Comparison of ENCODE assay signal across 15 cellular contexts in genomic region chr12:76688001-76688400, GRCh38.
DNase-seq lines count a peak whose midpoint lies in the region; ATAC-seq and TF ChIP-seq lines count a peak whose summit lies in the region.
"Had no signal": no experiment of that assay in that cellular context is flagged by ENCODE, and none has a peak within 500 bp of the region (broad histone marks: within the 10 kb centered on the region; RNA-seq: fewer than 3 reads in every experiment).

No MANE protein-coding gene starts in this region.

- intact Hi-C loops in IMR-90 (cut with micrococcal nuclease) = loop anchor here (5.0 kb wide), 1 partner anchor 324 kb away; no protein-coding TSS in a partner anchor
- intact Hi-C loops in stomach (cut with DNase I; ENCODE audit: low total_unique reads) = no loop called here

- H3K4me3 Mint-ChIP-seq in activated CD4-positive, alpha-beta T cell treated with anti-CD3 and anti-CD28 coated beads, Interleukin-2, amount 10 ng/mL, durations not matched to agents 7 days and 5 days = no peak overlapping the region
- H3K4me3 Mint-ChIP-seq: activated naive CD8-positive, alpha-beta T cell treated with anti-CD3 and anti-CD28 coated beads for 36 hours; memory B cell had no signal

- H3K27me3 Mint-ChIP-seq in activated CD4-positive, alpha-beta T cell treated with anti-CD3 and anti-CD28 coated beads, Interleukin-2, amount 10 ng/mL, durations not matched to agents 7 days and 5 days = no peaks in the 10 kb centered on the region
- H3K27me3 Mint-ChIP-seq: activated naive CD8-positive, alpha-beta T cell treated with anti-CD3 and anti-CD28 coated beads for 36 hours had no signal

- H3K36me3 Mint-ChIP-seq in activated CD4-positive, alpha-beta T cell treated with anti-CD3 and anti-CD28 coated beads, Interleukin-2, amount 10 ng/mL, durations not matched to agents 7 days and 5 days (ENCODE audit: low read depth) = no peaks in the 10 kb centered on the region
- H3K36me3 Mint-ChIP-seq: activated naive CD8-positive, alpha-beta T cell treated with anti-CD3 and anti-CD28 coated beads for 36 hours; memory B cell had no signal

- H3K9me3 Mint-ChIP-seq in activated CD4-positive, alpha-beta T cell treated with anti-CD3 and anti-CD28 coated beads, Interleukin-2, amount 10 ng/mL, durations not matched to agents 7 days and 5 days = no peaks in the 10 kb centered on the region
- H3K9me3 Mint-ChIP-seq: activated naive CD8-positive, alpha-beta T cell treated with anti-CD3 and anti-CD28 coated beads for 36 hours; memory B cell had no signal

- H4K8ac ChIP-seq in IMR-90 (ENCODE audit: low read depth in 2 of 2, low read length in 2 of 2) = peak overlapping the region in 1 of 2 experiments; percentile 59; a peak in 2 of 4 replicates

- peak overlapping the region; percentile 54; the same call in 1 of the 2 replicates for H3K23ac ChIP-seq in IMR-90 (ENCODE audit: low read depth, low read length)

- H3K9me3 ChIP-seq in IMR-90 (ENCODE audit: control insufficient read depth, insufficient read depth, low read length) (no peaks in the 10 kb centered on the region), stomach (no peaks in the 10 kb centered on the region)

- H3K4me2 ChIP-seq in IMR-90 (ENCODE audit: low read depth, low read length) = peak overlapping the region; percentile 65; the same call in 1 of the 2 replicates

- no peak overlapping the region for H2BK15ac ChIP-seq in IMR-90 (ENCODE audit: low read depth, low read length)

- peaks cover 4% of the 10 kb centered on the region for H3K4me1 Mint-ChIP-seq in activated CD4-positive, alpha-beta T cell treated with anti-CD3 and anti-CD28 coated beads, Interleukin-2, amount 10 ng/mL, durations not matched to agents 7 days and 5 days
- H3K4me1 Mint-ChIP-seq: memory B cell had no signal

- CTCF ChIA-PET in IMR-90 (lab: Yijun Ruan, JAX) = interaction anchor here (1.0 kb wide), 1 partner anchor 35 kb away, joined by 3 read pairs; no protein-coding TSS in a partner anchor
- CTCF ChIA-PET in activated CD4-positive, alpha-beta T cell treated with anti-CD3 and anti-CD28 coated beads, Interleukin-2, amount 10 ng/mL, durations not matched to agents 7 days and 5 days (lab: Charles Lee) = interaction anchor here (0.9 to 1.5 kb wide), 2 partner anchors 67 to 323 kb away, joined by 3 to 4 read pairs; no protein-coding TSS in a partner anchor

- TF ChIP-seq RAD21 in IMR-90 (IDR thresholded peaks at IDR 0.05; ENCODE audit: low read length) = no peak

- H3K56ac ChIP-seq in IMR-90 (ENCODE audit: extremely low read depth, insufficient read depth, low read length) = no peak overlapping the region

- H3K27me3 ChIP-seq in ACC112 (ENCODE audit: insufficient read depth, low read length) (no peaks in the 10 kb centered on the region), IMR-90 (ENCODE audit: control insufficient read depth, insufficient read depth, low read length) (no peaks in the 10 kb centered on the region), brain microvascular endothelial cell (replicated peaks) (no peaks in the 10 kb centered on the region), stomach (no peaks in the 10 kb centered on the region)
- H3K27me3 ChIP-seq: foreskin keratinocyte had no signal

- no peak for TF ChIP-seq POLR2A in IMR-90 (IDR thresholded peaks at IDR 0.05; ENCODE audit: low read depth, low read length)
- no peak for TF ChIP-seq POLR2A in stomach (IDR thresholded peaks at IDR 0.05)

- DNase-seq in IMR-90 = peak; percentile 51
- no peak for DNase-seq in brain microvascular endothelial cell
- peak; percentile 67 for DNase-seq in iris pigment epithelial cell (ENCODE audit: low read depth)
- no peak for DNase-seq in activated CD4-positive, alpha-beta T cell treated with anti-CD3 and anti-CD28 coated beads, Interleukin-2, amount 10 ng/mL, durations not matched to agents 7 days and 5 days
- DNase-seq in stomach = no peak
- no peak for DNase-seq in NCI-H1048 (lab: John Stamatoyannopoulos, UW)
- DNase-seq: activated naive CD8-positive, alpha-beta T cell treated with anti-CD3 and anti-CD28 coated beads for 36 hours; DMS 273 treated with DMSO at 0.1 percent for 48 hours; foreskin keratinocyte; MM.1S; posterior cingulate gyrus had no signal

- H3K4ac ChIP-seq in IMR-90 (ENCODE audit: low read depth, low read length) = peak overlapping the region; percentile 18; the same call in 1 of the 2 replicates

- peaks cover 12% of the 10 kb centered on the region for H3K4me1 ChIP-seq in ACC112 (ENCODE audit: control insufficient read depth, insufficient read depth, low read length, unreplicated experiment)
- peaks cover 10% of the 10 kb centered on the region for H3K4me1 ChIP-seq in IMR-90 (ENCODE audit: control insufficient read depth, insufficient read depth, low read length)
- peaks cover 0 to 10% (median 10%) of the 10 kb centered on the region in 4 donors for H3K4me1 ChIP-seq in stomach

- no peaks in the 10 kb centered on the region for H3K36me3 ChIP-seq in ACC112 (ENCODE audit: insufficient read depth, low read length)
- H3K36me3 ChIP-seq in IMR-90 (ENCODE audit: control insufficient read depth, insufficient read depth, low read length) = no peaks in the 10 kb centered on the region
- no peaks in the 10 kb centered on the region for H3K36me3 ChIP-seq in brain microvascular endothelial cell (replicated peaks)
- no peaks in the 10 kb centered on the region for H3K36me3 ChIP-seq in stomach

- peak overlapping the region; percentile 41 for H2BK5ac ChIP-seq in IMR-90 (ENCODE audit: low read depth, low read length, poor library complexity, severe bottlenecking)

- no peak overlapping the region for H2AK5ac ChIP-seq in IMR-90 (ENCODE audit: low read depth, low read length)

- no peak overlapping the region for H3K27ac Mint-ChIP-seq in activated CD4-positive, alpha-beta T cell treated with anti-CD3 and anti-CD28 coated beads, Interleukin-2, amount 10 ng/mL, durations not matched to agents 7 days and 5 days
- H3K27ac Mint-ChIP-seq: activated naive CD8-positive, alpha-beta T cell treated with anti-CD3 and anti-CD28 coated beads for 36 hours; memory B cell had no signal

- POLR2A ChIA-PET in IMR-90 (lab: Charles Lee; ENCODE audit: unreplicated experiment) = no interaction called here
- POLR2A ChIA-PET in activated CD4-positive, alpha-beta T cell treated with anti-CD3 and anti-CD28 coated beads, Interleukin-2, amount 10 ng/mL, durations not matched to agents 7 days and 5 days (lab: Charles Lee) = no interaction called here

- in situ Hi-C loops in IMR-90 (cut with MboI; ENCODE audit: low sequenced_read_pairs) (no loop called here), brain microvascular endothelial cell (cut with HindIII; ENCODE audit: low pct_ligation_motif_present, low sequenced_read_pairs) (no loop called here)

- no TSS peak for BruUV-seq in IMR-90 (replicated peaks; lab: Mats Ljungman, UMichigan)

- peak overlapping the region; percentile 59; the same call in 1 of the 2 replicates for H3K9ac ChIP-seq in IMR-90 (ENCODE audit: low read depth, low read length)

- H2BK120ac ChIP-seq in IMR-90 (ENCODE audit: low read depth, low read length) = peak overlapping the region; percentile 64

- H2AFZ ChIP-seq in ACC112 (ENCODE audit: low read length, unreplicated experiment) (peak overlapping the region; percentile 19), IMR-90 (replicated peaks; ENCODE audit: low read length, poor library complexity) (no peak overlapping the region)

- TF ChIP-seq CTCF in IMR-90 (conservative IDR thresholded peaks at IDR 0.05; ENCODE audit: low read depth, low read length) (no peak), brain microvascular endothelial cell (IDR thresholded peaks at IDR 0.05; ENCODE audit: low read depth, low read length, missing control alignments) (no peak), stomach (IDR thresholded peaks at IDR 0.05) (no peak)

- no peaks in the 10 kb centered on the region for H3K79me1 ChIP-seq in IMR-90 (ENCODE audit: low read depth in 1 of 2, low read length in 2 of 2)

- H3K18ac ChIP-seq in IMR-90 (ENCODE audit: low read depth, low read length) = peak overlapping the region; percentile 77; the same call in 1 of the 2 replicates

- no peak overlapping the region for H3K14ac ChIP-seq in IMR-90 (replicated peaks; ENCODE audit: low read depth, low read length)

- H3K4me3 ChIP-seq in ACC112 (ENCODE audit: low read depth, low read length) (peak overlapping the region; percentile 14; the same call in 1 of the 2 replicates), IMR-90 (ENCODE audit: insufficient read depth, low read depth, low read length) (no peak overlapping the region), brain microvascular endothelial cell (ENCODE audit: low read depth, low read length) (no peak overlapping the region), stomach (no peak overlapping the region)
- H3K4me3 ChIP-seq: coronary artery had no signal

- H4K91ac ChIP-seq in IMR-90 (ENCODE audit: insufficient read depth, low read depth, low read length) = 0 out of 2 replicates have a peak overlapping the region, but pooled peaks have one; percentile 14

- dilution Hi-C loops in IMR-90 (cut with HindIII; ENCODE audit: low sequenced_read_pairs, unreplicated experiment) = no loop called here

- peak overlapping the region; percentile 87; the same call in 1 of the 2 replicates for H4K5ac ChIP-seq in IMR-90 (ENCODE audit: low read depth, low read length)

- peak; percentile 40; the same call in 1 of the 2 replicates for ATAC-seq in IMR-90 (ENCODE audit: low read depth)
- no peak for ATAC-seq in HG03280 (IDR thresholded peaks at IDR 0.05; ENCODE audit: unreplicated experiment)

- H3K9me1 ChIP-seq in IMR-90 (ENCODE audit: insufficient read depth, low read length) = peaks cover 6% of the 10 kb centered on the region

- no peak overlapping the region for H2AK9ac ChIP-seq in IMR-90 (replicated peaks; ENCODE audit: low read depth, low read length, poor library complexity)

- H3K79me2 ChIP-seq in ACC112 (ENCODE audit: control insufficient read depth, insufficient read depth, low read length, unreplicated experiment) = no peaks in the 10 kb centered on the region

- peak overlapping the region; percentile 71 for H2BK20ac ChIP-seq in IMR-90 (ENCODE audit: low read depth, low read length)

- H4K20me1 ChIP-seq in IMR-90 (ENCODE audit: insufficient read depth, low read length) = no peaks in the 10 kb centered on the region

- H3K27ac ChIP-seq in ACC112 (ENCODE audit: low read depth, low read length) = no peak overlapping the region
- H3K27ac ChIP-seq in IMR-90 (ENCODE audit: insufficient read depth, low read length) = no peak overlapping the region
- peak overlapping the region; percentile 1 for H3K27ac ChIP-seq in brain microvascular endothelial cell
- no peak overlapping the region for H3K27ac ChIP-seq in stomach
- H3K27ac ChIP-seq: coronary artery, foreskin keratinocyte had no signal

- no CpG with 5 or more reads among the region's 3 CpGs for WGBS in IMR-90 (ENCODE audit: extremely low coverage in 2 of 2, insufficient read length in 1 of 2), 2 experiments
- WGBS in stomach, 5 donors = 39 to 69% (median 57%) methylated on average over 3 of the region's 3 CpGs

- TF ChIP-seq EP300 in stomach (IDR thresholded peaks at IDR 0.05) = no peak

TF ChIP-seq in IMR-90, 13 proteins besides CTCF, POLR2A, EP300 and RAD21:
- TF ChIP-seq RFX5 (IDR thresholded peaks at IDR 0.05; ENCODE audit: low read depth, low read length) = no peak
TF ChIP-seq in IMR-90: peak in this region for 0.

Comparison
In these comparisons a context has a peak if more than half of its experiments do, and no peak if none do; other contexts are left out.
1. DNase-seq: peak in IMR-90 (single experiment) and iris pigment epithelial cell (single experiment); none in brain microvascular endothelial cell (single experiment), activated CD4-positive, alpha-beta T cell treated with anti-CD3 and anti-CD28 coated beads, Interleukin-2, amount 10 ng/mL, durations not matched to agents 7 days and 5 days (single experiment), stomach (single experiment) and NCI-H1048 (single experiment).